Comparison of ENCODE assay signal across 18 cellular contexts in genomic region chr9:136229096-136230065, GRCh38. TPM values are rescaled to one million over a fixed set of nuclear protein-coding genes. Genes with fewer than 3 reads are reported as not detected.
DNase-seq lines count a peak whose midpoint lies in the region; ATAC-seq and TF ChIP-seq lines count a peak whose summit lies in the region.
"Had no signal": no experiment of that assay in that cellular context is flagged by ENCODE, and none has a peak within 500 bp of the region (broad histone marks: within the 10 kb centered on the region; RNA-seq: fewer than 3 reads in every experiment).

No MANE protein-coding gene starts in this region.

- H3F3A ChIP-seq in PC-9 (ENCODE audit: insufficient read depth, low read depth), result peaks cover 30% of the 10 kb centered on the region

- H3K27ac ChIP-seq in mammary epithelial cell (ENCODE audit: insufficient read depth, low read depth, low read length), result no peak overlapping the region
- H3K27ac ChIP-seq in PC-9, result peak overlapping the region; percentile 92
- no peak overlapping the region for H3K27ac ChIP-seq in Karpas-422 (ENCODE audit: low read length)
- H3K27ac ChIP-seq: colonic mucosa, gastroesophageal sphincter, uterus had no signal

- no peak for TF ChIP-seq CTCF in MCF 10A (IDR thresholded peaks at IDR 0.05; ENCODE audit: unreplicated experiment)
- TF ChIP-seq CTCF in mammary epithelial cell (conservative IDR thresholded peaks at IDR 0.05 in 1 of 2, IDR thresholded peaks at IDR 0.05 in 1 of 2; ENCODE audit: extremely low read depth in 1 of 2, insufficient read depth in 1 of 2, low read depth in 1 of 2, low read length in 2 of 2), result no peak
- TF ChIP-seq CTCF in PC-9 (conservative IDR thresholded peaks at IDR 0.05), result no peak
- no peak for TF ChIP-seq CTCF in type B pancreatic cell (conservative IDR thresholded peaks at IDR 0.05)

- H2AFZ ChIP-seq in mammary epithelial cell (ENCODE audit: low read depth, low read length), result no peak overlapping the region
- no peak overlapping the region for H2AFZ ChIP-seq in PC-9
- no peak overlapping the region for H2AFZ ChIP-seq in Karpas-422 (ENCODE audit: low read length)

- DNase-seq in MCF 10A (ENCODE audit: unreplicated experiment), result no peak
- no peak for DNase-seq in mammary epithelial cell
- peak in 1 of 2 experiments; percentile 15 for DNase-seq in PC-9
- peak; percentile 32 for DNase-seq in cerebellar cortex (ENCODE audit: low spot score)
- DNase-seq in type B pancreatic cell (ENCODE audit: extremely low spot score, unreplicated experiment), result no peak
- no peak for DNase-seq in Karpas-422
- DNase-seq in NCI-H1436 treated with DMSO at 0.1 percent for 48 hours (lab: John Stamatoyannopoulos, UW), result no peak
- no peak for DNase-seq in natural killer cell treated with Interleukin-12 subunit alpha and Interleukin-12 subunit beta and Interleukin-15 and Interleukin-18, amount 100 ng/mL, for 72 hours (ENCODE audit: low spot score)
- DNase-seq: activated gamma-delta T cell, Caco-2, colonic mucosa, mucosa of descending colon, NCI-H1092 treated with DMSO at 0.1 percent for 48 hours, NCI-H748 treated with DMSO at 0.1 percent for 48 hours, uterus had no signal

- H3K79me2 ChIP-seq in mammary epithelial cell (ENCODE audit: insufficient read depth, low read length) (peaks cover 49% of the 10 kb centered on the region), PC-9 (ENCODE audit: low read depth) (peaks cover 57% of the 10 kb centered on the region), Karpas-422 (ENCODE audit: low read length) (peaks cover 4% of the 10 kb centered on the region; the same call in 1 of the 2 replicates)

- intact Hi-C loops in MCF 10A (cut with micrococcal nuclease), result loop anchor here (2.0 kb wide), 2 partner anchors 53 to 269 kb away; partner anchors contain the start of gene UBAC1
- intact Hi-C loops in mammary epithelial cell (cut with micrococcal nuclease), result loop anchor here (5.0 kb wide), 1 partner anchor 142 kb away; no protein-coding TSS in a partner anchor
- intact Hi-C loops in PC-9 (cut with micrococcal nuclease; ENCODE audit: unreplicated experiment), result loop anchor here (5.0 kb wide), 1 partner anchor 53 kb away; no protein-coding TSS in a partner anchor

- H3K4me1 ChIP-seq in mammary epithelial cell (ENCODE audit: insufficient read depth, low read length), result peaks cover 17% of the 10 kb centered on the region
- peaks cover 29% of the 10 kb centered on the region for H3K4me1 ChIP-seq in PC-9 (replicated peaks; ENCODE audit: insufficient read depth)
- peaks cover 32% of the 10 kb centered on the region for H3K4me1 ChIP-seq in Karpas-422 (ENCODE audit: low read length)
- H3K4me1 ChIP-seq: Caco-2, colonic mucosa, gastroesophageal sphincter, uterus had no signal

- BruUV-seq in MCF 10A (replicated peaks; lab: Mats Ljungman, UMichigan), result no TSS peak
- no TSS peak for BruUV-seq in mammary epithelial cell (replicated peaks; lab: Mats Ljungman, UMichigan)
- no TSS peak for BruUV-seq in PC-9 (replicated peaks; lab: Mats Ljungman, UMichigan)

- H3K4me3 Mint-ChIP-seq in MCF 10A (ENCODE audit: unreplicated experiment) (no peak overlapping the region), type B pancreatic cell (no peak overlapping the region)
- H3K4me3 Mint-ChIP-seq in natural killer cell treated with Interleukin-12 subunit alpha and Interleukin-12 subunit beta and Interleukin-15 and Interleukin-18, amount 100 ng/mL, for 72 hours, result no peak overlapping the region

- POLR2A ChIA-PET in MCF 10A (lab: Yijun Ruan, JAX) (interaction anchor here (1.5 kb wide), 1 partner anchor 10 kb away, joined by 11 read pairs; no protein-coding TSS in a partner anchor), PC-9 (lab: Charles Lee; ENCODE audit: unreplicated experiment) (no interaction called here)

- H3K36me3 Mint-ChIP-seq in MCF 10A (ENCODE audit: insufficient read depth, unreplicated experiment) (peaks cover 27% of the 10 kb centered on the region), type B pancreatic cell (no peaks in the 10 kb centered on the region)
- no peaks in the 10 kb centered on the region for H3K36me3 Mint-ChIP-seq in natural killer cell treated with Interleukin-12 subunit alpha and Interleukin-12 subunit beta and Interleukin-15 and Interleukin-18, amount 100 ng/mL, for 72 hours

- ATAC-seq in natural killer cell treated with Interleukin-12 subunit alpha and Interleukin-12 subunit beta and Interleukin-15 and Interleukin-18, amount 100 ng/mL, for 72 hours, result no peak
- ATAC-seq: gastroesophageal sphincter, mucosa of descending colon had no signal

- in situ Hi-C loops in mammary epithelial cell (cut with MboI; ENCODE audit: low sequenced_read_pairs in 2 of 2), result no loop called here

- H3K27me3 Mint-ChIP-seq in MCF 10A (ENCODE audit: insufficient read depth, unreplicated experiment), result no peaks in the 10 kb centered on the region
- no peaks in the 10 kb centered on the region for H3K27me3 Mint-ChIP-seq in type B pancreatic cell
- no peaks in the 10 kb centered on the region for H3K27me3 Mint-ChIP-seq in natural killer cell treated with Interleukin-12 subunit alpha and Interleukin-12 subunit beta and Interleukin-15 and Interleukin-18, amount 100 ng/mL, for 72 hours

- no peak overlapping the region for H3K4me3 ChIP-seq in mammary epithelial cell (replicated peaks in 1 of 3; ENCODE audit: insufficient read depth in 1 of 3, low read depth in 2 of 3, low read length in 3 of 3)
- no peak overlapping the region for H3K4me3 ChIP-seq in PC-9
- no peak overlapping the region for H3K4me3 ChIP-seq in Karpas-422 (ENCODE audit: low read length)
- H3K4me3 ChIP-seq: colonic mucosa, gastroesophageal sphincter, mucosa of descending colon, uterus had no signal

- H3K4me2 ChIP-seq in mammary epithelial cell (ENCODE audit: insufficient read depth, low read depth, low read length), result no peak overlapping the region
- H3K4me2 ChIP-seq in PC-9, result peak overlapping the region; percentile 86
- H3K4me2 ChIP-seq in Karpas-422 (ENCODE audit: low read depth, low read length, poor library complexity, severe bottlenecking), result no peak overlapping the region

- H4K20me1 ChIP-seq in mammary epithelial cell (ENCODE audit: insufficient read depth, low read length) (no peaks in the 10 kb centered on the region), PC-9 (ENCODE audit: insufficient read depth) (peaks cover 44% of the 10 kb centered on the region), Karpas-422 (ENCODE audit: insufficient read depth, low read depth, low read length) (peaks cover 55% of the 10 kb centered on the region; the same call in 1 of the 2 replicates)

- H3K4me1 Mint-ChIP-seq in MCF 10A (ENCODE audit: insufficient read depth, unreplicated experiment) (peaks cover 14% of the 10 kb centered on the region), type B pancreatic cell (ENCODE audit: unreplicated experiment) (peaks cover 38% of the 10 kb centered on the region)
- H3K4me1 Mint-ChIP-seq in natural killer cell treated with Interleukin-12 subunit alpha and Interleukin-12 subunit beta and Interleukin-15 and Interleukin-18, amount 100 ng/mL, for 72 hours (ENCODE audit: low read depth in 2 of 2), result peaks cover 28 to 32% of the 10 kb centered on the region in 2 donors

- H3K27me3 ChIP-seq in mammary epithelial cell (ENCODE audit: insufficient read depth, low read length), result no peaks in the 10 kb centered on the region
- H3K27me3 ChIP-seq in PC-9 (ENCODE audit: insufficient read depth, low read depth), result no peaks in the 10 kb centered on the region
- no peaks in the 10 kb centered on the region for H3K27me3 ChIP-seq in Karpas-422 (ENCODE audit: low read length)
- H3K27me3 ChIP-seq: colonic mucosa, gastroesophageal sphincter, uterus had no signal

- H3K9me2 ChIP-seq in PC-9 (ENCODE audit: insufficient read depth) (no peaks in the 10 kb centered on the region), Karpas-422 (replicated peaks; ENCODE audit: insufficient read depth, low read length) (no peaks in the 10 kb centered on the region)

- dilution Hi-C loops in mammary epithelial cell (cut with HindIII; ENCODE audit: low sequenced_read_pairs), result no loop called here

- H3K27ac Mint-ChIP-seq in MCF 10A (ENCODE audit: low read depth, unreplicated experiment), result peak overlapping the region; percentile 87
- peak overlapping the region; percentile 43 for H3K27ac Mint-ChIP-seq in type B pancreatic cell
- H3K27ac Mint-ChIP-seq in natural killer cell treated with Interleukin-12 subunit alpha and Interleukin-12 subunit beta and Interleukin-15 and Interleukin-18, amount 100 ng/mL, for 72 hours, result peak overlapping the region in 1 of 2 donors; percentile 16

- H3K36me3 ChIP-seq in mammary epithelial cell (ENCODE audit: insufficient read depth, low read length) (no peaks in the 10 kb centered on the region), PC-9 (ENCODE audit: low read depth) (peaks cover 8% of the 10 kb centered on the region; the same call in 1 of the 2 replicates), Karpas-422 (ENCODE audit: insufficient read depth, low read length) (peaks cover 3% of the 10 kb centered on the region; the same call in 1 of the 2 replicates)
- H3K36me3 ChIP-seq: colonic mucosa, uterus had no signal

- CTCF ChIA-PET in MCF 10A (lab: Yijun Ruan, JAX), result no interaction called here
- CTCF ChIA-PET in mammary epithelial cell (lab: Charles Lee; ENCODE audit: low non-redundant PET), result no interaction called here
- CTCF ChIA-PET in PC-9 (lab: Charles Lee), result interaction anchor here (1.0 kb wide), 1 partner anchor 16 kb away, joined by 3 read pairs; the partner anchor contains the start of gene QSOX2

- H3K9me3 ChIP-seq in mammary epithelial cell (replicated peaks; ENCODE audit: insufficient read depth, low read length), result no peaks in the 10 kb centered on the region
- no peaks in the 10 kb centered on the region for H3K9me3 ChIP-seq in PC-9 (ENCODE audit: insufficient read depth, low read depth)
- H3K9me3 ChIP-seq in Karpas-422 (ENCODE audit: low read length), result no peaks in the 10 kb centered on the region
- H3K9me3 ChIP-seq: Caco-2, colonic mucosa, gastroesophageal sphincter, mucosa of descending colon, uterus had no signal

- WGBS in mammary epithelial cell (ENCODE audit: low coverage, missing lambda C conversion rate), result 92% methylated on average over 32 of the region's 33 CpGs

- H3K9ac ChIP-seq in mammary epithelial cell (ENCODE audit: insufficient read depth, low read length) (no peak overlapping the region), Karpas-422 (ENCODE audit: low read length) (no peak overlapping the region)

- H3K9me3 Mint-ChIP-seq in MCF 10A (ENCODE audit: unreplicated experiment) (no peaks in the 10 kb centered on the region), type B pancreatic cell (no peaks in the 10 kb centered on the region)
- H3K9me3 Mint-ChIP-seq in natural killer cell treated with Interleukin-12 subunit alpha and Interleukin-12 subunit beta and Interleukin-15 and Interleukin-18, amount 100 ng/mL, for 72 hours, result no peaks in the 10 kb centered on the region

RNA-seq across cellular contexts. Expression of gene QSOX2, which starts 16.2 kb away (rescaled TPM):
- total RNA-seq in MCF 10A (2022) (23.7 and 27.7 TPM in 2 replicates), mammary epithelial cell (10 to 100 TPM; 14.8 to 21.3 TPM), PC-9 (2021) (34.6 and 40.8 TPM in 2 replicates), type B pancreatic cell (ENCODE audit: low replicate concordance) (15.6 and 23.6 TPM in 2 replicates)
- 12.3 TPM for polyA plus RNA-seq in mammary epithelial cell
- 22.2 TPM for polyA minus RNA-seq in mammary epithelial cell
- 11.3 and 18.9 TPM in 2 replicates for total RNA-seq in Karpas-422 (2014; rRNA removed; shearing (Covaris generic); ENCODE audit: low replicate concordance)
- 10 to 100 TPM; 16.4 to 27.3 TPM for total RNA-seq in natural killer cell treated with Interleukin-12 subunit alpha and Interleukin-12 subunit beta and Interleukin-15 and Interleukin-18, amount 100 ng/mL, for 72 hours

RNA-seq across cellular contexts. Expression of gene LHX3, which starts 24.5 kb away (rescaled TPM):
- total RNA-seq in MCF 10A (2022), result 0.22 and 0.26 TPM in 2 replicates
- not detected for total RNA-seq in mammary epithelial cell
- polyA plus RNA-seq in mammary epithelial cell, result not detected
- not detected for polyA minus RNA-seq in mammary epithelial cell
- total RNA-seq in PC-9 (2021), result 0.22 and 0.43 TPM in 2 replicates
- total RNA-seq in type B pancreatic cell (ENCODE audit: low replicate concordance), result 0.10 and 0.90 TPM in 2 replicates
- not detected in 2 replicates for total RNA-seq in Karpas-422 (2014; rRNA removed; shearing (Covaris generic); ENCODE audit: low replicate concordance)
- under 1 TPM in 1 of 2 donors, not detected in 1; 0.12 TPM for total RNA-seq in natural killer cell treated with Interleukin-12 subunit alpha and Interleukin-12 subunit beta and Interleukin-15 and Interleukin-18, amount 100 ng/mL, for 72 hours
- total RNA-seq: colonic mucosa, gastroesophageal sphincter, left lobe of liver, mucosa of descending colon, RPMI7951, uterus had no signal
